ENCODE assay signal across 7 cellular contexts in the genomic region with DNA sequence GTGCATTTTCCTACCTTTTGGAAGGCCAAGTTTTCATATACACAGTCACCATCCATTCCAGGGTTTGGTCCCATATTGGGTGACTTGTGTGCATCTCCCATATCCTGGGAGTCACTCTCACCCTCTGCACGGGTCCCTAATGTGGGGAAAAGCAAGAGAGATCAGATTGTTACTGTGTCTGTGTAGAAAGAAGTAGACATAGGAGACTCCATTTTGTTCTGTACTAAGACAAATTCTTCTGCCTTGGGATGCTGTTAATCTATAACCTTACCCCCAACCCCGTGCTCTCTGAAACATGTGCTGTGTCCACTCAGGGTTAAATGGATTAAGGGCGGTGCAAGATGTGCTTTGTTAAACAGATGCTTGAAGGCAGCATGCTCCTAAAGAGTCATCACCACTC. TPM values are rescaled to one million over a fixed set of nuclear protein-coding genes. Genes with fewer than 3 reads are reported as not detected.
"Had no signal": no experiment of that assay in that cellular context is flagged by ENCODE, and none has a peak within 500 bp of the region (broad histone marks: within the 10 kb centered on the region; RNA-seq: fewer than 3 reads in every experiment).

No MANE protein-coding gene starts in this region.

RNA-seq across cellular contexts. Expression of gene TULP2, which starts 9.0 kb away (rescaled TPM):
- total RNA-seq: GM23248, H4, HepG2, HT1080 had no signal
- polyA plus RNA-seq: GM23248, IgD-negative memory B cell had no signal

RNA-seq across cellular contexts. Expression of gene DHDH, which starts 44.0 kb away (rescaled TPM):
- total RNA-seq: GM23248, H7, HFFc6, HT1080 had no signal
- polyA plus RNA-seq: GM23248 had no signal
